Comparison of ENCODE assay signal across 15 cellular contexts in the genomic region with DNA sequence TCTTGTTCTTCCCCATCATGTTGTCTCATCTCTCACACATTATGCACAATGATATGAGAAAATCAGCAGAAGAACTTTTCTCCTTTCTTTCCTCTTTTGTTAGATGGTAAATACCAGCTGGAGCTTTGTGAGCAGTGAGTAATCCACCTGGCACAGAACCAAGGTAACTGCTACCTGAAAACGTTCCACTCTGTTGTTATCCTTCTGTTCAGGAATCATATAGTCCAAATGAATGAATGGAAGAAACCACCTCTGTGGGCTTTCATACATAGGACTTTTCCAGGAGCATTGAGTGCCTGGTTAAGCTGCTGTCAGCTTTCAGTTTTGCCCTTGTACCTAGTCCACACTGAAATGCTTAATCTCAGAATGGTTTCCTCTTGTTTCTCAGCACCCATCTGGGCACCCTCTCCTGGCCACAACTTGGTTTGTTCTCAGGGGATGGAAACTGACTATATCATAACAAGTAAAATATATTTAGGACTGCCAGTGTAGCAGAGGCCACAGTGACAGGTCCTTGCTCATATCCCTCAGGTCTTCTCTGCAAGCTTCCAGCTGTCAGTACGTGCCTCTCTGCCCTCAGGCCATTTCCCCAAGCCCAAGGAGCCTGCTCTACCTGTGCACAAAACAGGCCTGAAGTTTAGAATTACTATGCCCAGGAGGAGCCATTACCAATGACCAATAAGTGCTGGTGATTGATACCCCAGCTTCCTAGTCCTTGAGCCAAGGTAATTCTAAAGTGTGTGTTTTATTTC. TPM values are rescaled to one million over a fixed set of nuclear protein-coding genes. Genes with fewer than 3 reads are reported as not detected.
A peak's percentile ranks its signal among the peaks of the same experiment; 100 is the strongest.
DNase-seq lines count a peak whose midpoint lies in the region; ATAC-seq and TF ChIP-seq lines count a peak whose summit lies in the region.
"Had no signal": no experiment of that assay in that cellular context is flagged by ENCODE, and none has a peak within 500 bp of the region (broad histone marks: within the 10 kb centered on the region; RNA-seq: fewer than 3 reads in every experiment).

No MANE protein-coding gene starts in this region.

- CTCF ChIA-PET in CD4-positive, alpha-beta T cell (lab: Charles Lee): interaction anchor here (0.6 kb wide), 1 partner anchor 15 kb away, joined by 6 read pairs; no protein-coding TSS in a partner anchor

- DNase-seq in GM23338 (ENCODE audit: low spot score): no peak
- peak; percentile 11 for DNase-seq in NCI-H2196 (lab: John Stamatoyannopoulos, UW; ENCODE audit: unreplicated experiment)
- DNase-seq in dermis blood vessel endothelial cell: peak; percentile 61
- peak; percentile 43 to 73 for DNase-seq in trophoblast cell
- DNase-seq in cardiac septum (ENCODE audit: low spot score): no peak
- DNase-seq in activated CD4-positive, alpha-beta T cell treated with anti-CD3 and anti-CD28 coated beads, Interleukin-2, amount 50 U/mL, for 4 hours: no peak
- no peak for DNase-seq in NCI-H82 (lab: John Stamatoyannopoulos, UW)
- DNase-seq in CD4-positive, alpha-beta T cell: no peak
- DNase-seq: activated CD8-positive, alpha-beta T cell treated with anti-CD3 and anti-CD28 coated beads for 36 hours; NCI-H1930; OCI-M1; retina; stimulated activated naive CD8-positive, alpha-beta T cell treated with anti-CD3 and anti-CD28 coated beads, Interleukin-15, amount 100 ng/mL, for 72 hours had no signal

- ATAC-seq in GM23338: no peak
- ATAC-seq in CD4-positive, alpha-beta T cell (ENCODE audit: poor library complexity): no peak
- ATAC-seq: activated CD8-positive, alpha-beta T cell treated with anti-CD3 and anti-CD28 coated beads for 36 hours; stimulated activated naive CD8-positive, alpha-beta T cell treated with anti-CD3 and anti-CD28 coated beads, Interleukin-15, amount 100 ng/mL, for 72 hours had no signal

- peak overlapping the region; percentile 28; the same call in 1 of the 2 replicates for H2AFZ ChIP-seq in GM23338
- no peak overlapping the region for H2AFZ ChIP-seq in trophoblast cell (ENCODE audit: insufficient read depth, low read length, poor library complexity)

- H2AK5ac ChIP-seq in trophoblast cell (ENCODE audit: low read length): no peak overlapping the region

- H4K20me1 ChIP-seq in GM23338 (replicated peaks; ENCODE audit: insufficient read depth): no peaks in the 10 kb centered on the region

- H2BK120ac ChIP-seq in trophoblast cell (ENCODE audit: insufficient read depth, low read length, poor library complexity): no peak overlapping the region

- POLR2A ChIA-PET in CD4-positive, alpha-beta T cell (lab: Charles Lee): no interaction called here

- H3K36me3 ChIP-seq in GM23338 (ENCODE audit: insufficient read depth): no peaks in the 10 kb centered on the region
- H3K36me3 ChIP-seq in trophoblast cell (ENCODE audit: control insufficient read depth in 1 of 2, insufficient read depth in 2 of 2, low read length in 2 of 2): no peaks in the 10 kb centered on the region

- no peak overlapping the region for H4K91ac ChIP-seq in trophoblast cell (ENCODE audit: low read depth, low read length)

- intact Hi-C loops in cardiac septum (cut with DNase I): no loop called here
- intact Hi-C loops in CD4-positive, alpha-beta T cell (cut with DNase I, micrococcal nuclease): no loop called here

- H3K4me2 ChIP-seq in GM23338: no peak overlapping the region
- no peak overlapping the region for H3K4me2 ChIP-seq in trophoblast cell (ENCODE audit: low read length)

- no peak overlapping the region for H4K8ac ChIP-seq in trophoblast cell (ENCODE audit: low read depth, low read length)

- H3K9me3 Mint-ChIP-seq in GM23338: no peaks in the 10 kb centered on the region
- no peaks in the 10 kb centered on the region for H3K9me3 Mint-ChIP-seq in CD4-positive, alpha-beta T cell
- H3K9me3 Mint-ChIP-seq: activated CD8-positive, alpha-beta T cell treated with anti-CD3 and anti-CD28 coated beads for 36 hours; IgD-negative memory B cell; stimulated activated naive CD8-positive, alpha-beta T cell treated with anti-CD3 and anti-CD28 coated beads, Interleukin-15, amount 100 ng/mL, for 72 hours had no signal

- H3K4me1 ChIP-seq in GM23338 (ENCODE audit: insufficient read depth): no peaks in the 10 kb centered on the region
- peaks cover 0 to 1% of the 10 kb centered on the region in 2 experiments for H3K4me1 ChIP-seq in trophoblast cell (ENCODE audit: control insufficient read depth in 1 of 2, insufficient read depth in 2 of 2, low read length in 2 of 2)

- H3K27ac Mint-ChIP-seq in GM23338: no peak overlapping the region
- H3K27ac Mint-ChIP-seq in CD4-positive, alpha-beta T cell: no peak overlapping the region
- H3K27ac Mint-ChIP-seq: activated CD8-positive, alpha-beta T cell treated with anti-CD3 and anti-CD28 coated beads for 36 hours; IgD-negative memory B cell had no signal

- no peak overlapping the region for H3K23ac ChIP-seq in trophoblast cell (ENCODE audit: low read length)

- no peaks in the 10 kb centered on the region for H3K27me3 ChIP-seq in GM23338 (ENCODE audit: insufficient read depth)
- H3K27me3 ChIP-seq in trophoblast cell (ENCODE audit: insufficient read depth, low read length): no peaks in the 10 kb centered on the region
- H3K27me3 ChIP-seq in CD4-positive, alpha-beta T cell (ENCODE audit: control insufficient read depth, insufficient read depth, low read length): no peaks in the 10 kb centered on the region

- peaks cover 2% of the 10 kb centered on the region for H3K27me3 Mint-ChIP-seq in GM23338 (ENCODE audit: insufficient read depth, low read depth, poor library complexity)
- no peaks in the 10 kb centered on the region for H3K27me3 Mint-ChIP-seq in CD4-positive, alpha-beta T cell
- H3K27me3 Mint-ChIP-seq: activated CD8-positive, alpha-beta T cell treated with anti-CD3 and anti-CD28 coated beads for 36 hours; IgD-negative memory B cell; stimulated activated naive CD8-positive, alpha-beta T cell treated with anti-CD3 and anti-CD28 coated beads, Interleukin-15, amount 100 ng/mL, for 72 hours had no signal

- H2BK5ac ChIP-seq in trophoblast cell (ENCODE audit: low read depth, low read length, poor library complexity): no peak overlapping the region

- no peaks in the 10 kb centered on the region for H3K9me3 ChIP-seq in trophoblast cell (ENCODE audit: insufficient read depth, low read depth, low read length)
- H3K9me3 ChIP-seq in CD4-positive, alpha-beta T cell (ENCODE audit: control insufficient read depth, low read length): no peaks in the 10 kb centered on the region

- H3K14ac ChIP-seq in trophoblast cell (ENCODE audit: low read length): no peak overlapping the region

- H3K79me1 ChIP-seq in trophoblast cell (ENCODE audit: low read length): no peaks in the 10 kb centered on the region

- no peaks in the 10 kb centered on the region for H3K36me3 Mint-ChIP-seq in GM23338 (ENCODE audit: low read depth)
- no peaks in the 10 kb centered on the region for H3K36me3 Mint-ChIP-seq in CD4-positive, alpha-beta T cell (ENCODE audit: low read depth)
- H3K36me3 Mint-ChIP-seq: IgD-negative memory B cell had no signal

- H3K9me2 ChIP-seq in GM23338 (ENCODE audit: insufficient read depth): no peaks in the 10 kb centered on the region; the same call in 1 of the 2 replicates

- H3K4me3 ChIP-seq in GM23338: no peak overlapping the region
- no peak overlapping the region for H3K4me3 ChIP-seq in trophoblast cell (ENCODE audit: low read depth, low read length)

- no peaks in the 10 kb centered on the region for H3F3A ChIP-seq in GM23338 (replicated peaks; ENCODE audit: low read depth)

- no peak overlapping the region for H2BK12ac ChIP-seq in trophoblast cell (ENCODE audit: low read length)

- WGBS in trophoblast cell (ENCODE audit: extremely low coverage, insufficient coverage, insufficient read length): no CpG with 5 or more reads among the region's 2 CpGs

- no peak overlapping the region for H3K4me3 Mint-ChIP-seq in GM23338
- no peak overlapping the region for H3K4me3 Mint-ChIP-seq in CD4-positive, alpha-beta T cell
- H3K4me3 Mint-ChIP-seq: activated CD8-positive, alpha-beta T cell treated with anti-CD3 and anti-CD28 coated beads for 36 hours; IgD-negative memory B cell; stimulated activated naive CD8-positive, alpha-beta T cell treated with anti-CD3 and anti-CD28 coated beads, Interleukin-15, amount 100 ng/mL, for 72 hours had no signal

- H3K18ac ChIP-seq in trophoblast cell (ENCODE audit: low read length): no peak overlapping the region

- H3K9ac ChIP-seq in trophoblast cell (ENCODE audit: low read length): no peak overlapping the region

- no peak overlapping the region for H3K4ac ChIP-seq in trophoblast cell (ENCODE audit: low read depth, low read length)

- peaks cover 10% of the 10 kb centered on the region for H3K4me1 Mint-ChIP-seq in GM23338
- H3K4me1 Mint-ChIP-seq in CD4-positive, alpha-beta T cell (ENCODE audit: low read depth): no peaks in the 10 kb centered on the region
- H3K4me1 Mint-ChIP-seq: stimulated activated naive CD8-positive, alpha-beta T cell treated with anti-CD3 and anti-CD28 coated beads, Interleukin-15, amount 100 ng/mL, for 72 hours had no signal

- no peak overlapping the region for H4K12ac ChIP-seq in trophoblast cell (ENCODE audit: low read depth, low read length)

- H3K79me2 ChIP-seq in GM23338 (replicated peaks; ENCODE audit: insufficient read depth) (no peaks in the 10 kb centered on the region), trophoblast cell (ENCODE audit: control insufficient read depth, insufficient read depth, low read length, poor library complexity) (no peaks in the 10 kb centered on the region)

- TF ChIP-seq CTCF in GM23338 (conservative IDR thresholded peaks at IDR 0.05; ENCODE audit: low read depth in 2 of 2): no peak
- TF ChIP-seq CTCF in CD4-positive, alpha-beta T cell (IDR thresholded peaks at IDR 0.05): no peak

- H3K27ac ChIP-seq in GM23338 (ENCODE audit: low read depth) (no peak overlapping the region), trophoblast cell (ENCODE audit: low read depth, low read length) (no peak overlapping the region)
- no peak overlapping the region for H3K27ac ChIP-seq in CD4-positive, alpha-beta T cell (ENCODE audit: low read depth, low read length)
- H3K27ac ChIP-seq: C4-2B had no signal

TF ChIP-seq in GM23338, 12 proteins besides CTCF, POLR2A, EP300 and RAD21 (continues in another document):
- no peak for TF ChIP-seq EZH2 (IDR thresholded peaks at IDR 0.05; ENCODE audit: low read depth, unreplicated experiment)
- TF ChIP-seq, protein P1, sequence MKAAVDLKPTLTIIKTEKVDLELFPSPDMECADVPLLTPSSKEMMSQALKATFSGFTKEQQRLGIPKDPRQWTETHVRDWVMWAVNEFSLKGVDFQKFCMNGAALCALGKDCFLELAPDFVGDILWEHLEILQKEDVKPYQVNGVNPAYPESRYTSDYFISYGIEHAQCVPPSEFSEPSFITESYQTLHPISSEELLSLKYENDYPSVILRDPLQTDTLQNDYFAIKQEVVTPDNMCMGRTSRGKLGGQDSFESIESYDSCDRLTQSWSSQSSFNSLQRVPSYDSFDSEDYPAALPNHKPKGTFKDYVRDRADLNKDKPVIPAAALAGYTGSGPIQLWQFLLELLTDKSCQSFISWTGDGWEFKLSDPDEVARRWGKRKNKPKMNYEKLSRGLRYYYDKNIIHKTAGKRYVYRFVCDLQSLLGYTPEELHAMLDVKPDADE (IDR thresholded peaks at IDR 0.05): no peak

RNA-seq across cellular contexts. Expression of a gene that starts 23.5 kb away (rescaled TPM):
- 101 and 110 TPM in 2 replicates for total RNA-seq in GM23338 (2014; rRNA removed; shearing (Covaris generic))
- polyA plus RNA-seq in GM23338 (2016; fragmentation: Nextera tagmentation; extraction: Ambion mirVana): 43.4 and 44.4 TPM in 2 replicates
- total RNA-seq in dermis blood vessel endothelial cell (73.2 and 79.0 TPM in 2 replicates), cardiac septum (13.5 TPM)
- polyA plus RNA-seq in trophoblast cell (2013): 15.5 and 16.5 TPM in 2 replicates
- 10 to 100 TPM; 37.0 to 38.3 TPM for total RNA-seq in CD4-positive, alpha-beta T cell

Comparison
In these comparisons a context has a peak if more than half of its experiments do, and no peak if none do; other contexts are left out.
1. DNase-seq: peak in NCI-H2196 (single experiment), dermis blood vessel endothelial cell (single experiment) and trophoblast cell (2 of 2); none in GM23338 (single experiment), cardiac septum (single experiment), activated CD4-positive, alpha-beta T cell treated with anti-CD3 and anti-CD28 coated beads, Interleukin-2, amount 50 U/mL, for 4 hours (0 of 2), NCI-H82 (single experiment) and CD4-positive, alpha-beta T cell (0 of 10).